Comparison of ENCODE assay signal across 8 cellular contexts in genomic region chr17:49779730-49780220, GRCh38. TPM values are rescaled to one million over a fixed set of nuclear protein-coding genes. Genes with fewer than 3 reads are reported as not detected.
DNase-seq lines count a peak whose midpoint lies in the region; ATAC-seq and TF ChIP-seq lines count a peak whose summit lies in the region.

No MANE protein-coding gene starts in this region.

- no peaks in the 10 kb centered on the region for H3K36me3 Mint-ChIP-seq in Calu3 (ENCODE audit: insufficient read depth, unreplicated experiment)
- H3K36me3 Mint-ChIP-seq in H9 (ENCODE audit: insufficient read depth in 1 of 3, low read depth in 3 of 3) = no peaks in the 10 kb centered on the region

- H4K91ac ChIP-seq in H9 (ENCODE audit: insufficient read length, low read depth, low read length) = no peak overlapping the region

- no peak overlapping the region for H2BK120ac ChIP-seq in H9 (ENCODE audit: low read depth, low read length, poor library complexity, severe bottlenecking)

- no peak overlapping the region for H3K4ac ChIP-seq in H9 (ENCODE audit: low read depth, low read length)

- no peak overlapping the region for H2BK12ac ChIP-seq in H9 (ENCODE audit: insufficient read length, low read depth, low read length)

- peak; percentile 52 for TF ChIP-seq CTCF in Calu3 (IDR thresholded peaks at IDR 0.05; ENCODE audit: unreplicated experiment)
- peak; percentile 52; the same call in 2 of the 3 replicates for TF ChIP-seq CTCF in H9 (conservative IDR thresholded peaks at IDR 0.05)
- peak; percentile 86 for TF ChIP-seq CTCF in OCI-LY7 (conservative IDR thresholded peaks at IDR 0.05; ENCODE audit: low read length)
- TF ChIP-seq CTCF in colonic mucosa (IDR thresholded peaks at IDR 0.05) = peak; percentile 28

- no peak overlapping the region for H4K8ac ChIP-seq in H9 (replicated peaks; ENCODE audit: insufficient read length, low read depth, low read length)

- H3K14ac ChIP-seq in H9 (ENCODE audit: insufficient read depth, low read length) = no peak overlapping the region

- H3K36me3 ChIP-seq in OCI-LY7 (ENCODE audit: insufficient read depth, low read length) (no peaks in the 10 kb centered on the region), colonic mucosa (no peaks in the 10 kb centered on the region)

- H4K5ac ChIP-seq in H9 (ENCODE audit: insufficient read length, low read depth, low read length) = no peak overlapping the region

- H3K79me2 ChIP-seq in H9 (ENCODE audit: insufficient read depth, low read length) (no peaks in the 10 kb centered on the region), OCI-LY7 (ENCODE audit: insufficient read depth, low read depth, low read length) (no peaks in the 10 kb centered on the region)

- H3K27me3 ChIP-seq in H9 (ENCODE audit: insufficient read depth, low read length) (no peaks in the 10 kb centered on the region; the same call in 1 of the 2 replicates), colonic mucosa (no peaks in the 10 kb centered on the region)

- H3K18ac ChIP-seq in H9 (ENCODE audit: insufficient read length, low read depth, low read length) = no peak overlapping the region

- H2BK5ac ChIP-seq in H9 (ENCODE audit: insufficient read length, low read length) = no peak overlapping the region

- H3K9me3 Mint-ChIP-seq in Calu3 (ENCODE audit: low read depth, unreplicated experiment) = no peaks in the 10 kb centered on the region
- no peaks in the 10 kb centered on the region for H3K9me3 Mint-ChIP-seq in H9

- peak; percentile 36 for DNase-seq in Calu3
- DNase-seq in H9 = no peak
- peak; percentile 61 for DNase-seq in OCI-LY7 (ENCODE audit: low spot score)
- DNase-seq in colonic mucosa = peak; percentile 29
- peak; percentile 41 for DNase-seq in midbrain (lab: John Stamatoyannopoulos, UW)
- DNase-seq in ecto neural progenitor cell (ENCODE audit: low spot score) = no peak

- POLR2A ChIA-PET in OCI-LY7 (lab: Charles Lee) = no interaction called here

- H2AFZ ChIP-seq in H9 (ENCODE audit: low read length) (no peak overlapping the region), OCI-LY7 (ENCODE audit: low read length) (no peak overlapping the region)

- H3K79me1 ChIP-seq in H9 (ENCODE audit: insufficient read depth, low read depth, low read length, poor library complexity, severe bottlenecking) = no peaks in the 10 kb centered on the region

- H3K23me2 ChIP-seq in H9 (ENCODE audit: insufficient read length, low read depth, low read length, poor library complexity, severe bottlenecking) = no peaks in the 10 kb centered on the region

- H3K9ac ChIP-seq in H9 (ENCODE audit: extremely low read depth, insufficient read length, low read length) = no peak overlapping the region
- H3K9ac ChIP-seq in colonic mucosa (ENCODE audit: low read depth in 2 of 2, low read length in 2 of 2) = no peak overlapping the region

- CTCF ChIA-PET in Calu3 (lab: Charles Lee) (interaction anchor here (0.9 kb wide), 1 partner anchor 8 kb away, joined by 3 read pairs; no protein-coding TSS in a partner anchor), OCI-LY7 (lab: Charles Lee; ENCODE audit: unreplicated experiment) (no interaction called here)

- H3K27me3 Mint-ChIP-seq in Calu3 (ENCODE audit: unreplicated experiment) (peaks cover 86% of the 10 kb centered on the region), H9 (ENCODE audit: low read depth) (peaks cover 7% of the 10 kb centered on the region)

- WGBS in H9 (ENCODE audit: extremely low coverage, insufficient read length, low lambda C conversion rate) = no CpG with 5 or more reads among the region's 2 CpGs

- H2BK15ac ChIP-seq in H9 (ENCODE audit: low read depth, low read length) = no peak overlapping the region

- no peak overlapping the region for H2AK5ac ChIP-seq in H9 (ENCODE audit: insufficient read length, low read length)

- no peaks in the 10 kb centered on the region for H4K20me1 ChIP-seq in H9 (ENCODE audit: control insufficient read depth, insufficient read depth, insufficient read length)
- no peaks in the 10 kb centered on the region for H4K20me1 ChIP-seq in OCI-LY7 (ENCODE audit: insufficient read depth, low read length)

- H3T11ph ChIP-seq in H9 (ENCODE audit: low read length) = no peak overlapping the region

- H3K4me1 ChIP-seq in H9 (ENCODE audit: insufficient read depth, low read length) (no peaks in the 10 kb centered on the region; the same call in 1 of the 2 replicates), OCI-LY7 (ENCODE audit: insufficient read depth, low read length, poor library complexity, severe bottlenecking) (no peaks in the 10 kb centered on the region), colonic mucosa (no peaks in the 10 kb centered on the region)

- H3K27ac Mint-ChIP-seq in Calu3 (ENCODE audit: unreplicated experiment) = no peak overlapping the region
- H3K27ac Mint-ChIP-seq in H9 = no peak overlapping the region

- H3K9me3 ChIP-seq in H9 (ENCODE audit: control insufficient read depth, low read depth, low read length) (no peaks in the 10 kb centered on the region), OCI-LY7 (ENCODE audit: low read length) (no peaks in the 10 kb centered on the region), colonic mucosa (no peaks in the 10 kb centered on the region)

- no peak overlapping the region for H2BK20ac ChIP-seq in H9 (ENCODE audit: low read depth, low read length, poor library complexity, severe bottlenecking)

- H3K9me2 ChIP-seq in OCI-LY7 (ENCODE audit: insufficient read depth, low read length) = no peaks in the 10 kb centered on the region

- BruUV-seq in Calu3 (replicated peaks; lab: Mats Ljungman, UMichigan) = no TSS peak
- BruUV-seq in OCI-LY7 (replicated peaks; lab: Mats Ljungman, UMichigan) = no TSS peak

- H3K23ac ChIP-seq in H9 (ENCODE audit: insufficient read length, low read depth, low read length) = no peak overlapping the region

- H3K4me3 Mint-ChIP-seq in Calu3 (ENCODE audit: low read depth, unreplicated experiment) (no peak overlapping the region), H9 (no peak overlapping the region)

- intact Hi-C loops in Calu3 (cut with micrococcal nuclease; ENCODE audit: unreplicated experiment) = loop anchor here (5.0 kb wide), 2 partner anchors 72 to 212 kb away; partner anchors contain the start of gene SLC35B1
- intact Hi-C loops in OCI-LY7 (cut with micrococcal nuclease; ENCODE audit: unreplicated experiment) = loop anchor here (2.0 kb wide), 1 partner anchor 209 kb away; no protein-coding TSS in a partner anchor
- intact Hi-C loops in colonic mucosa (cut with DNase I) = loop anchor here (5.0 kb wide), 2 partner anchors 72 to 202 kb away; partner anchors contain the start of genes NXPH3 and SLC35B1

- H3K4me2 ChIP-seq in H9 (ENCODE audit: insufficient read depth, insufficient read length, low read length) (no peak overlapping the region), OCI-LY7 (ENCODE audit: low read length) (no peak overlapping the region)

- H3K56ac ChIP-seq in H9 (ENCODE audit: insufficient read length, low read depth, low read length) = no peak overlapping the region

- H3K4me3 ChIP-seq in OCI-LY7 (ENCODE audit: low read depth, low read length, poor library complexity, severe bottlenecking) (no peak overlapping the region), colonic mucosa (no peak overlapping the region)

- no peak overlapping the region for H3K27ac ChIP-seq in H9 (ENCODE audit: insufficient read length, low read depth, low read length)
- H3K27ac ChIP-seq in OCI-LY7 (ENCODE audit: low read depth, low read length, poor library complexity, severe bottlenecking) = no peak overlapping the region
- peak overlapping the region; percentile 11 for H3K27ac ChIP-seq in colonic mucosa

- no peak for ATAC-seq in GM18907 (IDR thresholded peaks at IDR 0.05; ENCODE audit: unreplicated experiment)
- no peak for ATAC-seq in HG03139 (IDR thresholded peaks at IDR 0.05; ENCODE audit: unreplicated experiment)

- H3K4me1 Mint-ChIP-seq in Calu3 (ENCODE audit: low read depth, unreplicated experiment) = no peaks in the 10 kb centered on the region
- H3K4me1 Mint-ChIP-seq in H9 = peaks cover 3 to 6% of the 10 kb centered on the region in 2 experiments; a peak in 3 of 4 replicates

RNA-seq across cellular contexts. Expression of gene KAT7, which starts 8.7 kb away (rescaled TPM):
- total RNA-seq in Calu3 (2022) (90.6 and 96.7 TPM in 2 replicates), H9 (2021) (84.6 and 93.1 TPM in 2 replicates), OCI-LY7 (2022) (70.3 and 76.8 TPM in 2 replicates), colonic mucosa (10 to 100 TPM; 39.4 to 42.5 TPM)
- total RNA-seq in OCI-LY7 (2014; rRNA removed; shearing (Covaris generic)) = 41.0 and 43.3 TPM in 2 replicates

RNA-seq across cellular contexts. Expression of gene FAM117A, which starts 15.8 kb away (rescaled TPM):
- 14.2 and 14.9 TPM in 2 replicates for total RNA-seq in Calu3 (2022)
- total RNA-seq in H9 (2021) = 21.1 and 21.3 TPM in 2 replicates
- total RNA-seq in OCI-LY7 (2014; rRNA removed; shearing (Covaris generic)) = 29.9 and 40.4 TPM in 2 replicates
- 44.3 and 45.2 TPM in 2 replicates for total RNA-seq in OCI-LY7 (2022)
- 1 to 10 TPM; 6.3 to 7.9 TPM for total RNA-seq in colonic mucosa

Comparison
In these comparisons a context has a peak if more than half of its experiments do, and no peak if none do; other contexts are left out.
1. DNase-seq: peak in Calu3 (single experiment), OCI-LY7 (single experiment), colonic mucosa (single experiment) and midbrain (single experiment); none in H9 (single experiment) and ecto neural progenitor cell (single experiment).
2. CTCF ChIP-seq: peak in every context shown above with its lines; median percentile 86 in OCI-LY7; 52 in Calu3; 52 in H9; 28 in colonic mucosa.